In genomic region chr7:102875700-102876192, GRCh38 we compare ENCODE assay signal across 7 cellular contexts.
DNase-seq lines count a peak whose midpoint lies in the region; ATAC-seq and TF ChIP-seq lines count a peak whose summit lies in the region.

No MANE protein-coding gene starts in this region.

- no peak for ATAC-seq in GM19395 (IDR thresholded peaks at IDR 0.05; ENCODE audit: unreplicated experiment)

- H3K4me3 ChIP-seq in WERI-Rb-1 (ENCODE audit: low read depth, low read length) = no peak overlapping the region

- no peaks in the 10 kb centered on the region for H3K9me3 ChIP-seq in WERI-Rb-1 (ENCODE audit: severe bottlenecking)

- H3K27me3 ChIP-seq in WERI-Rb-1 (ENCODE audit: insufficient read depth, low read depth, severe bottlenecking) = no peaks in the 10 kb centered on the region

- TF ChIP-seq CTCF in WERI-Rb-1 (IDR thresholded peaks at IDR 0.05; ENCODE audit: low read depth, low read length) = no peak

- no peaks in the 10 kb centered on the region for H3K36me3 ChIP-seq in WERI-Rb-1

- H3K27ac ChIP-seq in WERI-Rb-1 = no peak overlapping the region

- DNase-seq in HPDE6-E6E7 (ENCODE audit: extremely low spot score) = peak; percentile 95
- DNase-seq in activated CD4-positive, alpha-beta T cell treated with anti-CD3 and anti-CD28 coated beads, Interleukin-2, amount 50 U/mL, for 48 hours = peak; percentile 6 to 34
- DNase-seq in glomerular visceral epithelial cell (ENCODE audit: extremely low spot score) = peak; percentile 98
- peak; percentile 38 for DNase-seq in stimulated activated CD8-positive, alpha-beta memory T cell treated with anti-CD3 and anti-CD28 coated beads, Interleukin-4, amount 100 ng/mL, for 48 hours
- DNase-seq in HuH-7.5 (ENCODE audit: low spot score) = no peak
- no peak for DNase-seq in WERI-Rb-1

Comparison
In these comparisons a context has a peak if more than half of its experiments do, and no peak if none do; other contexts are left out.
1. DNase-seq: peak in HPDE6-E6E7 (single experiment), activated CD4-positive, alpha-beta T cell treated with anti-CD3 and anti-CD28 coated beads, Interleukin-2, amount 50 U/mL, for 48 hours (2 of 2), glomerular visceral epithelial cell (single experiment) and stimulated activated CD8-positive, alpha-beta memory T cell treated with anti-CD3 and anti-CD28 coated beads, Interleukin-4, amount 100 ng/mL, for 48 hours (single experiment); none in HuH-7.5 (single experiment) and WERI-Rb-1 (single experiment).